In the genomic region with DNA sequence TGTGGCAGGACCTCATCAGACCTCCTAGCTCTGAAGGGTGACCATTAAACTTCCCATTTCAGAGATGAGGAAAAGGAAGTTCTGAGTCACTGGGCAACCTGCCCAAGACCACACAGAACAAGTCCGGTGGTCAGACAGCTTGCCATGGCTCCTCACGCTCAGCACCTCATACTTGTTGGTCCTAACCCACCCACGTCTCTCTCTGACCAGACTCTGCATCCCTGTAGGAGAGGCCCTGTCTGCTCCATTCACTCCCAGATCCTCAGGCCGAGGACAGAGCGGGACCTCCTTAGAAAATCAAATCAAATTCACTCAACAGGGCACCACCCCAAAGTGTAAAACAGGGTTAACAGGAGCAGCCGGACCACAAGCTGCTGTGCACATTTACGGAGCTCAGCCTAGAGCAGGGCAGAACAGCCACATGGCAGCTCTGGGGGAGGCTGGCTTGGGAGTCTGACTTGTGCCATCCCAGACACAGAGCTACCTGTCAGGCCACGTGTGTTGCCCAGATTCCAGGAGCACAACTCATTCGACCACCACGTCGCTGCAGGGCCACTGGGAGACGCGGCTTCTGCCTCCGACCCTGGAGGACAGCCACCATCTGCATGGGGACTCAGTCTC, we compare ENCODE assay signal across 8 cellular contexts. TPM values are rescaled to one million over a fixed set of nuclear protein-coding genes. Genes with fewer than 3 reads are reported as not detected.
DNase-seq lines count a peak whose midpoint lies in the region; ATAC-seq and TF ChIP-seq lines count a peak whose summit lies in the region.

No MANE protein-coding gene starts in this region.

- H3K27me3 Mint-ChIP-seq in activated naive CD8-positive, alpha-beta T cell treated with anti-CD3 and anti-CD28 coated beads, Interleukin-2, amount 50 U/mL, for 24 hours = peaks cover 14% of the 10 kb centered on the region

- peak overlapping the region; percentile 8 for H3K27ac Mint-ChIP-seq in activated naive CD8-positive, alpha-beta T cell treated with anti-CD3 and anti-CD28 coated beads, Interleukin-2, amount 50 U/mL, for 24 hours

- H3K36me3 Mint-ChIP-seq in activated naive CD8-positive, alpha-beta T cell treated with anti-CD3 and anti-CD28 coated beads, Interleukin-2, amount 50 U/mL, for 24 hours (ENCODE audit: low read depth) = peaks cover 30% of the 10 kb centered on the region

- ATAC-seq in activated naive CD8-positive, alpha-beta T cell treated with anti-CD3 and anti-CD28 coated beads, Interleukin-2, amount 50 U/mL, for 24 hours = no peak
- peak; percentile 37 for ATAC-seq in left ventricle myocardium superior
- ATAC-seq in GM19463 (IDR thresholded peaks at IDR 0.05; ENCODE audit: unreplicated experiment) = no peak
- ATAC-seq in HG03521 (IDR thresholded peaks at IDR 0.05; ENCODE audit: unreplicated experiment) = no peak
- ATAC-seq in HG02852 (IDR thresholded peaks at IDR 0.05; ENCODE audit: unreplicated experiment) = no peak

- no peak for TF ChIP-seq EP300 in sigmoid colon (IDR thresholded peaks at IDR 0.05)

- H3K9me3 ChIP-seq in sigmoid colon = no peaks in the 10 kb centered on the region

- no peaks in the 10 kb centered on the region for H3K36me3 ChIP-seq in sigmoid colon

- H3K27ac ChIP-seq in sigmoid colon = peak overlapping the region; percentile 79 to 86 (median 84)

- peaks cover 4% of the 10 kb centered on the region for H3K9me3 Mint-ChIP-seq in activated naive CD8-positive, alpha-beta T cell treated with anti-CD3 and anti-CD28 coated beads, Interleukin-2, amount 50 U/mL, for 24 hours

- peaks cover 0 to 42% (median 36%) of the 10 kb centered on the region in 4 donors for H3K4me1 ChIP-seq in sigmoid colon

- intact Hi-C loops in left ventricle myocardium superior (cut with micrococcal nuclease) (no loop called here), sigmoid colon (cut with DNase I) (no loop called here)

- peak; percentile 73 for DNase-seq in Ammon's horn (ENCODE audit: low spot score)
- no peak for DNase-seq in Jurkat, Clone E6-1 (ENCODE audit: low read depth, low spot score)
- peak; percentile 19 for DNase-seq in activated naive CD8-positive, alpha-beta T cell treated with anti-CD3 and anti-CD28 coated beads, Interleukin-2, amount 50 U/mL, for 24 hours
- DNase-seq in left ventricle myocardium superior = peak; percentile 62
- DNase-seq in sigmoid colon = peak; percentile 80

- H3K27me3 ChIP-seq in sigmoid colon = no peaks in the 10 kb centered on the region

- peak overlapping the region; percentile 71 for H3K4me3 ChIP-seq in Jurkat, Clone E6-1 (ENCODE audit: low read length)
- H3K4me3 ChIP-seq in sigmoid colon = peak overlapping the region; percentile 59 to 98 (median 94)

- H3K4me3 Mint-ChIP-seq in activated naive CD8-positive, alpha-beta T cell treated with anti-CD3 and anti-CD28 coated beads, Interleukin-2, amount 50 U/mL, for 24 hours = peak overlapping the region; percentile 87

- H3K4me1 Mint-ChIP-seq in activated naive CD8-positive, alpha-beta T cell treated with anti-CD3 and anti-CD28 coated beads, Interleukin-2, amount 50 U/mL, for 24 hours = peaks cover 66% of the 10 kb centered on the region

- TF ChIP-seq POLR2A in sigmoid colon (IDR thresholded peaks at IDR 0.05) = no peak

- WGBS in sigmoid colon, 2 donors = 69 to 77% methylated on average over 14 of the region's 14 CpGs

- no peak for TF ChIP-seq CTCF in sigmoid colon (IDR thresholded peaks at IDR 0.05)

RNA-seq across cellular contexts. Expression of a gene that starts 1.7 kb away (rescaled TPM):
- polyA plus RNA-seq in Jurkat, Clone E6-1 (2012; ENCODE audit: insufficient read depth, insufficient read length) = 27.6 TPM
- total RNA-seq in left ventricle myocardium superior (20.0 TPM), sigmoid colon (10 to 100 TPM; 11.4 to 31.9 (median 13.0) TPM)
- polyA plus RNA-seq in sigmoid colon = 10 to 100 TPM in 1 of 3 donors, 1 to 10 TPM in 2; 6.6 to 15.5 (median 7.4) TPM

RNA-seq across cellular contexts. Expression of a gene that starts 51.7 kb away (rescaled TPM):
- polyA plus RNA-seq in Jurkat, Clone E6-1 (2012; ENCODE audit: insufficient read depth, insufficient read length) = not detected
- 0.27 TPM for total RNA-seq in left ventricle myocardium superior
- total RNA-seq in sigmoid colon = 1 to 10 TPM; 1.6 to 3.6 (median 2.3) TPM
- 100 to 1,000 TPM in 1 of 3 donors, 10 to 100 TPM in 2; 22.2 to 111 (median 29.6) TPM for polyA plus RNA-seq in sigmoid colon
